8 cellular contexts compared by ENCODE assay signal in the genomic region with DNA sequence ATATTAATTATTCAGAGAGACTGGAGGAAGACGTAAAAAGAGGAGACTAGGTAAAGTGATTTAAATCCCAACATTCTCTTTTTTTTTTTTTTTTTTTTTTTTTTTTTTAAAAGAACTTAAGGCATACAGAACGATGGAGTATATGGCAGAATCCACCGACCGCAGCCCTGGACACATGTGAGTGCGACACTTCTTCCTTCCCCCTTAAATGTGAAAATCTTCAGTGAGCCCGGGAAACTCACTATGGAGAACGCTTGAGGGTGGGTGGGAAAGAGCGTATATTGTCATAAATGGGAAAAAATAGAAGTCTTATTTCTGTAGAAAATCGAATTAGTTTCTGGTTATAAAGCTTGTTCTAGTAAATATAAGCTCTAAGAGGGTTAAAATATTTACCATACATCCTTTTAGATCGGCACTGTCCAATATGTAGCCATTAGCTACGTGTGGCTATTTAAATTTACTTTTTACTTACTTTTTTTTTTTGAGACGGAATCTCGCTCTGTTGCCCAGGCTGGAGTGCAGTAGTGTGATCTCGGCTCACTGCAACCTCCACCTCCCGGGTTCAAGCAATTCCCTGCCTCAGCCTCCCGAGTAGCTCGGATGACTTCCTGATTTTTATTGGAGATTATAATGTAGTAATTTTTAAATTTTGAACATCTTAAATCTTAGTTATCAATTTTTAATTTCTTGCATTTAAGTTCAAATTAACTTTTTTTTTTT. TPM values are rescaled to one million over a fixed set of nuclear protein-coding genes. Genes with fewer than 3 reads are reported as not detected.
DNase-seq lines count a peak whose midpoint lies in the region; ATAC-seq and TF ChIP-seq lines count a peak whose summit lies in the region.

No MANE protein-coding gene starts in this region.

- H3K27ac Mint-ChIP-seq in Calu3 (ENCODE audit: unreplicated experiment) (peak overlapping the region; percentile 95), HFFc6 (peak overlapping the region; percentile 88), endothelial cell (ENCODE audit: unreplicated experiment) (peak overlapping the region; percentile 83)

- H3K4me3 ChIP-seq in SK-N-SH (ENCODE audit: low read depth in 2 of 2, low read length in 1 of 2) (peak overlapping the region; percentile 81 to 99), mucosa of stomach (ENCODE audit: low read length) (peak overlapping the region; percentile 57)

- peaks cover 25 to 40% of the 10 kb centered on the region in 2 experiments for H3K36me3 ChIP-seq in SK-N-SH (replicated peaks in 1 of 2; ENCODE audit: control insufficient read depth in 1 of 2, insufficient read depth in 2 of 2, low read length in 1 of 2)
- no peaks in the 10 kb centered on the region for H3K36me3 ChIP-seq in mucosa of stomach (ENCODE audit: control insufficient read depth, insufficient read depth, low read length)

- 6% methylated on average over 17 of the region's 17 CpGs for WGBS in SK-N-SH (ENCODE audit: low lambda C conversion rate)

- DNase-seq in Calu3 (peak; percentile 24), HFFc6 (no peak), SK-N-SH (peak; percentile 37), endothelial cell (ENCODE audit: low spot score) (no peak)

- POLR2A ChIA-PET in SK-N-SH (lab: Yijun Ruan, JAX), result interaction anchor here (0.6 kb wide), 1 partner anchor 9 kb away, joined by 4 read pairs; no protein-coding TSS in a partner anchor

- CTCF ChIA-PET in Calu3 (lab: Charles Lee), result interaction anchor here (0.6 to 1.4 kb wide), 8 partner anchors 9 to 222 kb away, joined by 3 to 6 read pairs (median 4); a partner anchor contains a TSS
- CTCF ChIA-PET in SK-N-SH (lab: Yijun Ruan, JAX), result interaction anchor here (0.6 to 1.2 kb wide), 3 partner anchors 10 to 191 kb away, joined by 3 to 6 read pairs (median 4); no protein-coding TSS in a partner anchor

- H3K27me3 ChIP-seq in SK-N-SH (ENCODE audit: insufficient read depth) (no peaks in the 10 kb centered on the region), mucosa of stomach (ENCODE audit: control insufficient read depth, insufficient read depth, low read length) (no peaks in the 10 kb centered on the region)

- TF ChIP-seq EP300 in SK-N-SH (IDR thresholded peaks at IDR 0.05; ENCODE audit: borderline replicate concordance in 1 of 2, low read depth in 1 of 2, low read length in 1 of 2), result no peak

- H3K36me3 Mint-ChIP-seq in Calu3 (ENCODE audit: insufficient read depth, unreplicated experiment) (peaks cover 43% of the 10 kb centered on the region), HFFc6 (ENCODE audit: low read depth) (peaks cover 13% of the 10 kb centered on the region), endothelial cell (ENCODE audit: low read depth, unreplicated experiment) (no peaks in the 10 kb centered on the region)

- H3K27ac ChIP-seq in SK-N-SH (ENCODE audit: low read depth in 2 of 2, low read length in 1 of 2), result peak overlapping the region; percentile 82 to 87; a peak in 1 of 4 replicates

- H4K20me1 ChIP-seq in SK-N-SH (ENCODE audit: insufficient read depth), result peaks cover 12% of the 10 kb centered on the region

- ATAC-seq in GM21528 (IDR thresholded peaks at IDR 0.05; ENCODE audit: low FRiP score, unreplicated experiment) (no peak), GM21515 (IDR thresholded peaks at IDR 0.05; ENCODE audit: unreplicated experiment) (no peak), HG03159 (IDR thresholded peaks at IDR 0.05; ENCODE audit: unreplicated experiment) (no peak)

- BruUV-seq in Calu3 (replicated peaks; lab: Mats Ljungman, UMichigan), result no TSS peak

- H3F3A ChIP-seq in SK-N-SH (replicated peaks; ENCODE audit: insufficient read depth), result peaks cover 3% of the 10 kb centered on the region

- intact Hi-C loops in Calu3 (cut with micrococcal nuclease; ENCODE audit: unreplicated experiment), result loop anchor here (2.0 to 10.0 kb wide), 4 partner anchors 17 to 657 kb away; a partner anchor contains a TSS

- no peaks in the 10 kb centered on the region for H3K9me3 ChIP-seq in SK-N-SH
- H3K9me3 ChIP-seq in mucosa of stomach (ENCODE audit: control insufficient read depth, low read length), result no peaks in the 10 kb centered on the region

- H3K9ac ChIP-seq in SK-N-SH (peak overlapping the region; percentile 92), mucosa of stomach (ENCODE audit: low read length) (peak overlapping the region; percentile 90)

- no peaks in the 10 kb centered on the region for H3K9me2 ChIP-seq in SK-N-SH

- peak overlapping the region; percentile 89 for H3K4me3 Mint-ChIP-seq in Calu3 (ENCODE audit: low read depth, unreplicated experiment)
- peak overlapping the region; percentile 97 for H3K4me3 Mint-ChIP-seq in HFFc6
- H3K4me3 Mint-ChIP-seq in endothelial cell (ENCODE audit: unreplicated experiment), result peak overlapping the region; percentile 93

- H3K79me2 ChIP-seq in SK-N-SH (ENCODE audit: insufficient read depth), result peaks cover 60% of the 10 kb centered on the region

- H3K27me3 Mint-ChIP-seq in Calu3 (ENCODE audit: unreplicated experiment), result no peaks in the 10 kb centered on the region
- H3K27me3 Mint-ChIP-seq in HFFc6 (ENCODE audit: insufficient read depth), result no peaks in the 10 kb centered on the region
- H3K27me3 Mint-ChIP-seq in endothelial cell (ENCODE audit: unreplicated experiment), result peaks cover 4% of the 10 kb centered on the region

- H3K9me3 Mint-ChIP-seq in Calu3 (ENCODE audit: low read depth, unreplicated experiment) (peaks cover 4% of the 10 kb centered on the region), HFFc6 (0 out of 2 replicates have a peak, but pooled peaks cover 4% of the 10 kb centered on the region), endothelial cell (ENCODE audit: unreplicated experiment) (no peaks in the 10 kb centered on the region)

- H3K4me1 Mint-ChIP-seq in Calu3 (ENCODE audit: low read depth, unreplicated experiment), result peaks cover 21% of the 10 kb centered on the region
- H3K4me1 Mint-ChIP-seq in HFFc6 (ENCODE audit: low read depth), result peaks cover 38% of the 10 kb centered on the region
- H3K4me1 Mint-ChIP-seq in endothelial cell (ENCODE audit: unreplicated experiment), result peaks cover 9% of the 10 kb centered on the region

- no peak for TF ChIP-seq CTCF in Calu3 (IDR thresholded peaks at IDR 0.05; ENCODE audit: unreplicated experiment)
- no peak for TF ChIP-seq CTCF in HFFc6 (IDR thresholded peaks at IDR 0.05)
- no peak for TF ChIP-seq CTCF in SK-N-SH (IDR thresholded peaks at IDR 0.05)
- no peak for TF ChIP-seq CTCF in endothelial cell (IDR thresholded peaks at IDR 0.05; ENCODE audit: unreplicated experiment)

- TF ChIP-seq RAD21 in SK-N-SH (IDR thresholded peaks at IDR 0.05; ENCODE audit: low read length), result no peak

- peaks cover 5 to 11% of the 10 kb centered on the region in 2 experiments; a peak in 2 of 4 replicates for H3K4me1 ChIP-seq in SK-N-SH (ENCODE audit: control insufficient read depth in 1 of 2, insufficient read depth in 2 of 2, low read depth in 1 of 2, low read length in 1 of 2)
- H3K4me1 ChIP-seq in mucosa of stomach (ENCODE audit: control insufficient read depth, insufficient read depth, low read length), result peaks cover 14% of the 10 kb centered on the region

- H3K4me2 ChIP-seq in SK-N-SH, result peak overlapping the region; percentile 83

- H2AFZ ChIP-seq in SK-N-SH (ENCODE audit: low read depth), result peak overlapping the region; percentile 90

TF ChIP-seq in SK-N-SH, 30 proteins besides CTCF, POLR2A, EP300 and RAD21:
- TF ChIP-seq MXI1 (IDR thresholded peaks at IDR 0.05; ENCODE audit: low read depth, low read length), result peak; percentile 70; the same call in 1 of the 2 replicates
- TF ChIP-seq TAF1 (IDR thresholded peaks at IDR 0.05; ENCODE audit: borderline replicate concordance, low read depth, low read length), result no peak
- no peak for TF ChIP-seq FOXM1 (IDR thresholded peaks at IDR 0.05; ENCODE audit: low read depth)
TF ChIP-seq in SK-N-SH: peak in this region for 1.

RNA-seq across cellular contexts. Expression of a gene that starts 0.9 kb away (rescaled TPM):
- 90.7 and 104 TPM in 2 replicates for total RNA-seq in Calu3 (2022)
- total RNA-seq in HFFc6 (2021; fragmentation: NEBNext Ultra II Directional; extraction: Animal tissue kit (Norgen Biotek cat#: 25700)), result 10 to 100 TPM; 56.8 to 72.3 (median 64.3) TPM
- 15.1 and 21.1 TPM in 2 replicates for polyA plus RNA-seq in SK-N-SH (2012; rRNA removed)
- polyA plus RNA-seq in SK-N-SH (2012; cell fraction: cytosol; rRNA removed), result 24.0 and 25.4 TPM in 2 replicates
- 9.7 and 21.3 TPM in 2 replicates for polyA plus RNA-seq in SK-N-SH (2012; cell fraction: nucleus; rRNA removed)
- 40.6 TPM for total RNA-seq in endothelial cell (ENCODE audit: unreplicated experiment)

Comparison
In these comparisons a context has a peak if more than half of its experiments do, and no peak if none do; other contexts are left out.
1. DNase-seq: peak in Calu3 (single experiment) and SK-N-SH (single experiment); none in HFFc6 (single experiment) and endothelial cell (single experiment).
2. Peak in every context shown above with its lines, with median percentiles within 50 percentile points of each other: H3K27ac Mint-ChIP-seq and H3K4me3 Mint-ChIP-seq.